In genomic region chr11:68447015-68447801, GRCh38 we compare ENCODE assay signal across 8 cellular contexts. TPM values are rescaled to one million over a fixed set of nuclear protein-coding genes. Genes with fewer than 3 reads are reported as not detected.
DNase-seq lines count a peak whose midpoint lies in the region; ATAC-seq and TF ChIP-seq lines count a peak whose summit lies in the region.

No MANE protein-coding gene starts in this region.

- DNase-seq in AML-193 (lab: John Stamatoyannopoulos, UW): peak; percentile 33 to 40
- peak; percentile 38 for DNase-seq in NCI-H1694 (lab: John Stamatoyannopoulos, UW)
- DNase-seq in MCF 10A (ENCODE audit: unreplicated experiment): peak; percentile 67
- peak; percentile 74 for DNase-seq in inferior parietal cortex (ENCODE audit: extremely low spot score)
- DNase-seq in stimulated activated CD4-positive, alpha-beta T cell treated with anti-CD3 and anti-CD28 coated beads, Interleukin-12 subunit alpha, Interleukin-12 subunit beta, amount 100 ng/mL, for 48 hours (ENCODE audit: low read depth in 2 of 3, low spot score in 1 of 3): peak; percentile 56 to 80 (median 69)

- no peak overlapping the region for H3K4me3 ChIP-seq in WI38 (ENCODE audit: low read depth, low read length)

- peak; percentile 87 for TF ChIP-seq CTCF in WI38 (IDR thresholded peaks at IDR 0.05; ENCODE audit: low read depth, low read length)
- TF ChIP-seq CTCF in MCF 10A (IDR thresholded peaks at IDR 0.05; ENCODE audit: unreplicated experiment): peak; percentile 95

- no peaks in the 10 kb centered on the region for H3K4me1 Mint-ChIP-seq in MCF 10A (ENCODE audit: insufficient read depth, unreplicated experiment)

- H3K27me3 Mint-ChIP-seq in MCF 10A (ENCODE audit: insufficient read depth, unreplicated experiment): no peaks in the 10 kb centered on the region

- no TSS peak for BruUV-seq in MCF 10A (replicated peaks; lab: Mats Ljungman, UMichigan)

- CTCF ChIA-PET in MCF 10A (lab: Yijun Ruan, JAX): interaction anchor here (0.6 to 1.2 kb wide), 8 partner anchors 9 to 208 kb away, joined by 3 to 6 read pairs (median 3); no protein-coding TSS in a partner anchor

- peak; percentile 60 for ATAC-seq in GM19395 (IDR thresholded peaks at IDR 0.05; ENCODE audit: unreplicated experiment)
- ATAC-seq in GM19397 (IDR thresholded peaks at IDR 0.05; ENCODE audit: unreplicated experiment): no peak

- no peak overlapping the region for H3K27ac Mint-ChIP-seq in MCF 10A (ENCODE audit: low read depth, unreplicated experiment)

- no peak overlapping the region for H3K4me3 Mint-ChIP-seq in MCF 10A (ENCODE audit: unreplicated experiment)

- H3K36me3 Mint-ChIP-seq in MCF 10A (ENCODE audit: insufficient read depth, unreplicated experiment): peaks cover 28% of the 10 kb centered on the region

- H3K9me3 Mint-ChIP-seq in MCF 10A (ENCODE audit: unreplicated experiment): no peaks in the 10 kb centered on the region

- POLR2A ChIA-PET in MCF 10A (lab: Yijun Ruan, JAX): no interaction called here

- intact Hi-C loops in MCF 10A (cut with micrococcal nuclease): loop anchor here (1.0 to 5.0 kb wide), 3 partner anchors 176 to 240 kb away; partner anchors contain the start of gene C11orf24

RNA-seq across cellular contexts. Expression of gene PPP6R3, which starts 13.3 kb away (rescaled TPM):
- 87.2 and 95.7 TPM in 2 replicates for total RNA-seq in MCF 10A (2022)
